ENCODE assay signal across 12 cellular contexts in genomic region chr1:21926814-21927530, GRCh38. TPM values are rescaled to one million over a fixed set of nuclear protein-coding genes. Genes with fewer than 3 reads are reported as not detected.
DNase-seq lines count a peak whose midpoint lies in the region; ATAC-seq and TF ChIP-seq lines count a peak whose summit lies in the region.
"Had no signal": no experiment of that assay in that cellular context is flagged by ENCODE, and none has a peak within 500 bp of the region (broad histone marks: within the 10 kb centered on the region; RNA-seq: fewer than 3 reads in every experiment).

No MANE protein-coding gene starts in this region.

- no peak overlapping the region for H3K27ac ChIP-seq in neural progenitor cell

- H3K36me3 ChIP-seq in MG63 (peaks cover 65% of the 10 kb centered on the region), neural progenitor cell (no peaks in the 10 kb centered on the region)

- H4K20me1 ChIP-seq in neural progenitor cell (ENCODE audit: low read depth), result peaks cover 28% of the 10 kb centered on the region

- H2AFZ ChIP-seq in neural progenitor cell (replicated peaks), result no peak overlapping the region

- peaks cover 5% of the 10 kb centered on the region for H3F3A ChIP-seq in neural progenitor cell (ENCODE audit: low read depth)

- H3K27me3 Mint-ChIP-seq in neural progenitor cell (ENCODE audit: insufficient read depth, low read depth), result peaks cover 8% of the 10 kb centered on the region
- no peaks in the 10 kb centered on the region for H3K27me3 Mint-ChIP-seq in type B pancreatic cell
- H3K27me3 Mint-ChIP-seq: natural killer cell treated with Interleukin-12 subunit alpha and Interleukin-12 subunit beta and Interleukin-15 and Interleukin-18, amount 100 ng/mL, for 72 hours had no signal

- H3K4me3 ChIP-seq in MG63 (no peak overlapping the region), neural progenitor cell (no peak overlapping the region)

- peaks cover 5% of the 10 kb centered on the region for H3K36me3 Mint-ChIP-seq in neural progenitor cell
- peaks cover 5% of the 10 kb centered on the region for H3K36me3 Mint-ChIP-seq in type B pancreatic cell
- H3K36me3 Mint-ChIP-seq: natural killer cell treated with Interleukin-12 subunit alpha and Interleukin-12 subunit beta and Interleukin-15 and Interleukin-18, amount 100 ng/mL, for 72 hours had no signal

- DNase-seq in MG63, result peak; percentile 89
- peak; percentile 96 for DNase-seq in fibroblast of peridontal ligament (ENCODE audit: extremely low read depth)
- no peak for DNase-seq in neural progenitor cell (ENCODE audit: low spot score)
- no peak for DNase-seq in type B pancreatic cell (ENCODE audit: extremely low spot score, unreplicated experiment)
- no peak for DNase-seq in NCI-H2107 treated with DMSO at 0.1 percent for 48 hours (lab: John Stamatoyannopoulos, UW; ENCODE audit: unreplicated experiment)
- no peak for DNase-seq in NCI-H510A treated with DMSO at 0.1 percent for 48 hours (lab: John Stamatoyannopoulos, UW)
- DNase-seq in cerebellar cortex (ENCODE audit: low spot score), result no peak
- DNase-seq: amygdala, DMS79 treated with DMSO at 0.1 percent for 48 hours, NCI-H345 had no signal

- TF ChIP-seq CTCF in neural progenitor cell (IDR thresholded peaks at IDR 0.05), result no peak
- no peak for TF ChIP-seq CTCF in type B pancreatic cell (conservative IDR thresholded peaks at IDR 0.05)

- H3K4me3 Mint-ChIP-seq in neural progenitor cell (no peak overlapping the region), type B pancreatic cell (no peak overlapping the region)
- H3K4me3 Mint-ChIP-seq: natural killer cell treated with Interleukin-12 subunit alpha and Interleukin-12 subunit beta and Interleukin-15 and Interleukin-18, amount 100 ng/mL, for 72 hours had no signal

- no peak overlapping the region for H3K9ac ChIP-seq in neural progenitor cell

- no peaks in the 10 kb centered on the region for H3K27me3 ChIP-seq in MG63
- no peaks in the 10 kb centered on the region for H3K27me3 ChIP-seq in neural progenitor cell

- H3K9me3 ChIP-seq in MG63 (no peaks in the 10 kb centered on the region), neural progenitor cell (ENCODE audit: low read depth) (no peaks in the 10 kb centered on the region)

- no peak for ATAC-seq in HG03175 (IDR thresholded peaks at IDR 0.05; ENCODE audit: unreplicated experiment)

- H3K9me3 Mint-ChIP-seq in neural progenitor cell, result peaks cover 3% of the 10 kb centered on the region
- H3K9me3 Mint-ChIP-seq in type B pancreatic cell, result no peaks in the 10 kb centered on the region
- H3K9me3 Mint-ChIP-seq: natural killer cell treated with Interleukin-12 subunit alpha and Interleukin-12 subunit beta and Interleukin-15 and Interleukin-18, amount 100 ng/mL, for 72 hours had no signal

- peaks cover 24% of the 10 kb centered on the region for H3K4me1 ChIP-seq in neural progenitor cell

- H3K4me2 ChIP-seq in neural progenitor cell, result no peak overlapping the region

- peaks cover 37% of the 10 kb centered on the region for H3K4me1 Mint-ChIP-seq in neural progenitor cell
- H3K4me1 Mint-ChIP-seq in type B pancreatic cell (ENCODE audit: unreplicated experiment), result peaks cover 45% of the 10 kb centered on the region

- peak overlapping the region; percentile 92 for H3K27ac Mint-ChIP-seq in neural progenitor cell
- peak overlapping the region; percentile 61 for H3K27ac Mint-ChIP-seq in type B pancreatic cell
- H3K27ac Mint-ChIP-seq: natural killer cell treated with Interleukin-12 subunit alpha and Interleukin-12 subunit beta and Interleukin-15 and Interleukin-18, amount 100 ng/mL, for 72 hours had no signal

- H3K79me2 ChIP-seq in neural progenitor cell (ENCODE audit: low read depth), result peaks cover 11% of the 10 kb centered on the region

RNA-seq across cellular contexts. Expression of gene HSPG2, which starts 10.1 kb away (rescaled TPM):
- total RNA-seq in MG63 (2014; rRNA removed; shearing (Covaris generic); ENCODE audit: low replicate concordance), result 28.0 and 70.4 TPM in 2 replicates
- total RNA-seq in neural progenitor cell (ENCODE audit: low replicate concordance) (6.9 and 23.6 TPM in 2 replicates), type B pancreatic cell (ENCODE audit: low replicate concordance) (124 and 130 TPM in 2 replicates)

RNA-seq across cellular contexts. Expression of gene CELA3B, which starts 49.9 kb away (rescaled TPM):
- not detected in 2 replicates for total RNA-seq in MG63 (2014; rRNA removed; shearing (Covaris generic); ENCODE audit: low replicate concordance)
- total RNA-seq in neural progenitor cell (ENCODE audit: low replicate concordance) (not detected in 2 replicates), type B pancreatic cell (ENCODE audit: low replicate concordance) (not detected in 2 replicates)
- total RNA-seq: natural killer cell treated with Interleukin-12 subunit alpha and Interleukin-12 subunit beta and Interleukin-15 and Interleukin-18, amount 100 ng/mL, for 72 hours had no signal

Comparison
In these comparisons a context has a peak if more than half of its experiments do, and no peak if none do; other contexts are left out.
1. DNase-seq: peak in MG63 (single experiment) and fibroblast of peridontal ligament (single experiment); none in neural progenitor cell (single experiment), type B pancreatic cell (single experiment), NCI-H2107 treated with DMSO at 0.1 percent for 48 hours (single experiment), NCI-H510A treated with DMSO at 0.1 percent for 48 hours (single experiment) and cerebellar cortex (single experiment).